8 cellular contexts compared by ENCODE assay signal in the genomic region with DNA sequence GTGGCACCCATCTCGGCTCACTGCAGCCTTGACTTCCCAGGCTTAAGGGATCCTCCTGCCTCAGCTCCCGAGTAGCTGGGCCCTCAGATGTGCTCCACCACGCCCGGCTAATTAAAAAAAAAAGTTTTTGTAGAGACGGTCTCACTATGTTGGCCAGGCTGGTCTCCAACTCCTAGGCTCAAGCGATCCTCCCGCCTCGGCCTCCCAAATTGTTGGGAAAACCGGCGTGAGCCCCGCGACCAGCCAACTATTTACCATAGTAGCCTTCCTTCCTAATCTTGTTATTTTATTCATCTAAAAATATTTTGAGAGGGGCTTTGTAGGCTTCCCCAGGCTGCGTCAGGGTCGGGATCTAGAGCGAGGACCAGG. TPM values are rescaled to one million over a fixed set of nuclear protein-coding genes. Genes with fewer than 3 reads are reported as not detected.
A peak's percentile ranks its signal among the peaks of the same experiment; 100 is the strongest.
DNase-seq lines count a peak whose midpoint lies in the region; ATAC-seq, FAIRE-seq and TF ChIP-seq lines count a peak whose summit lies in the region.

No MANE protein-coding gene starts in this region.

- peaks cover 35% of the 10 kb centered on the region for H3K4me1 Mint-ChIP-seq in dendritic cell treated with granulocyte-macrophage colony-stimulating factor and Interleukin-4, amounts not matched to agents 40 ng/mL and 50 ng/mL, for 4 days (ENCODE audit: low read depth)
- peaks cover 11 to 14% of the 10 kb centered on the region in 2 donors for H3K4me1 Mint-ChIP-seq in natural killer cell treated with Interleukin-12 subunit alpha and Interleukin-12 subunit beta and Interleukin-15 and Interleukin-18, amount 100 ng/mL, for 72 hours (ENCODE audit: low read depth in 2 of 2)

- CTCF ChIA-PET in BJ (lab: Yijun Ruan, JAX) = no interaction called here

- no peaks in the 10 kb centered on the region for H3K9me3 Mint-ChIP-seq in dendritic cell treated with granulocyte-macrophage colony-stimulating factor and Interleukin-4, amounts not matched to agents 40 ng/mL and 50 ng/mL, for 4 days
- no peaks in the 10 kb centered on the region for H3K9me3 Mint-ChIP-seq in natural killer cell treated with Interleukin-12 subunit alpha and Interleukin-12 subunit beta and Interleukin-15 and Interleukin-18, amount 100 ng/mL, for 72 hours

- DNase-seq in BJ (ENCODE audit: low read depth) = no peak
- no peak for DNase-seq in MG63
- no peak for DNase-seq in natural killer cell treated with Interleukin-12 subunit alpha and Interleukin-12 subunit beta and Interleukin-15 and Interleukin-18, amount 100 ng/mL, for 72 hours (ENCODE audit: low spot score)
- no peak for DNase-seq in Ammon's horn (ENCODE audit: low spot score)
- no peak for DNase-seq in AG08395 (ENCODE audit: low spot score)
- no peak for DNase-seq in frontal cortex (ENCODE audit: low spot score in 2 of 2)

- no peaks in the 10 kb centered on the region for H3K27me3 Mint-ChIP-seq in dendritic cell treated with granulocyte-macrophage colony-stimulating factor and Interleukin-4, amounts not matched to agents 40 ng/mL and 50 ng/mL, for 4 days
- H3K27me3 Mint-ChIP-seq in natural killer cell treated with Interleukin-12 subunit alpha and Interleukin-12 subunit beta and Interleukin-15 and Interleukin-18, amount 100 ng/mL, for 72 hours = no peaks in the 10 kb centered on the region

- no peak for FAIRE-seq in frontal cortex (lab: Jason Lieb, UNC)

- H3K36me3 Mint-ChIP-seq in dendritic cell treated with granulocyte-macrophage colony-stimulating factor and Interleukin-4, amounts not matched to agents 40 ng/mL and 50 ng/mL, for 4 days (ENCODE audit: low read depth) = no peaks in the 10 kb centered on the region
- no peaks in the 10 kb centered on the region for H3K36me3 Mint-ChIP-seq in natural killer cell treated with Interleukin-12 subunit alpha and Interleukin-12 subunit beta and Interleukin-15 and Interleukin-18, amount 100 ng/mL, for 72 hours

- H3K36me3 ChIP-seq in BJ (ENCODE audit: control insufficient read depth, insufficient read depth, low read length) = no peaks in the 10 kb centered on the region
- no peaks in the 10 kb centered on the region for H3K36me3 ChIP-seq in MG63

- peak overlapping the region; percentile 91 for H3K27ac Mint-ChIP-seq in dendritic cell treated with granulocyte-macrophage colony-stimulating factor and Interleukin-4, amounts not matched to agents 40 ng/mL and 50 ng/mL, for 4 days
- peak overlapping the region; percentile 67 to 75 for H3K27ac Mint-ChIP-seq in natural killer cell treated with Interleukin-12 subunit alpha and Interleukin-12 subunit beta and Interleukin-15 and Interleukin-18, amount 100 ng/mL, for 72 hours

- ATAC-seq in natural killer cell treated with Interleukin-12 subunit alpha and Interleukin-12 subunit beta and Interleukin-15 and Interleukin-18, amount 100 ng/mL, for 72 hours = no peak
- no peak for ATAC-seq in GM19395 (IDR thresholded peaks at IDR 0.05; ENCODE audit: unreplicated experiment)

- POLR2A ChIA-PET in BJ (lab: Charles Lee) = no interaction called here

- peak overlapping the region; percentile 78 for H3K4me3 Mint-ChIP-seq in dendritic cell treated with granulocyte-macrophage colony-stimulating factor and Interleukin-4, amounts not matched to agents 40 ng/mL and 50 ng/mL, for 4 days
- H3K4me3 Mint-ChIP-seq in natural killer cell treated with Interleukin-12 subunit alpha and Interleukin-12 subunit beta and Interleukin-15 and Interleukin-18, amount 100 ng/mL, for 72 hours = peak overlapping the region; percentile 79

- H3K4me3 ChIP-seq in BJ (ENCODE audit: low read depth, low read length) = peak overlapping the region; percentile 89
- peak overlapping the region; percentile 61 for H3K4me3 ChIP-seq in MG63

- no peak for TF ChIP-seq CTCF in BJ (IDR thresholded peaks at IDR 0.05; ENCODE audit: insufficient read depth, low read depth, low read length)

- intact Hi-C loops in dendritic cell treated with granulocyte-macrophage colony-stimulating factor and Interleukin-4, amounts not matched to agents 40 ng/mL and 50 ng/mL, for 4 days (cut with micrococcal nuclease) = no loop called here

- no peaks in the 10 kb centered on the region for H3K9me3 ChIP-seq in MG63

- H3K27me3 ChIP-seq in BJ (ENCODE audit: control insufficient read depth, insufficient read depth, low read length) (no peaks in the 10 kb centered on the region), MG63 (no peaks in the 10 kb centered on the region)

RNA-seq across cellular contexts. Expression of gene YY1, which starts 25.4 kb away (rescaled TPM):
- polyA plus RNA-seq in BJ (2011; rRNA removed) = 15.7 and 25.8 TPM in 2 replicates
- 16.6 and 17.7 TPM in 2 replicates for polyA minus RNA-seq in BJ (2011; rRNA and poly(A)+ RNA removed)
- total RNA-seq in MG63 (2014; rRNA removed; shearing (Covaris generic); ENCODE audit: low replicate concordance) = 34.1 and 45.4 TPM in 2 replicates
- total RNA-seq in natural killer cell treated with Interleukin-12 subunit alpha and Interleukin-12 subunit beta and Interleukin-15 and Interleukin-18, amount 100 ng/mL, for 72 hours = 10 to 100 TPM; 59.7 to 75.7 TPM
- total RNA-seq in frontal cortex = 47.7 TPM

RNA-seq across cellular contexts. Expression of gene DEGS2, which starts 54.1 kb away (rescaled TPM):
- not detected in 2 replicates for polyA plus RNA-seq in BJ (2011; rRNA removed)
- not detected in 2 replicates for polyA minus RNA-seq in BJ (2011; rRNA and poly(A)+ RNA removed)
- not detected in 2 replicates for total RNA-seq in MG63 (2014; rRNA removed; shearing (Covaris generic); ENCODE audit: low replicate concordance)
- total RNA-seq in natural killer cell treated with Interleukin-12 subunit alpha and Interleukin-12 subunit beta and Interleukin-15 and Interleukin-18, amount 100 ng/mL, for 72 hours = under 1 TPM in 1 of 2 donors, not detected in 1; 0.33 TPM
- 0.41 TPM for total RNA-seq in frontal cortex
